In the genomic region with DNA sequence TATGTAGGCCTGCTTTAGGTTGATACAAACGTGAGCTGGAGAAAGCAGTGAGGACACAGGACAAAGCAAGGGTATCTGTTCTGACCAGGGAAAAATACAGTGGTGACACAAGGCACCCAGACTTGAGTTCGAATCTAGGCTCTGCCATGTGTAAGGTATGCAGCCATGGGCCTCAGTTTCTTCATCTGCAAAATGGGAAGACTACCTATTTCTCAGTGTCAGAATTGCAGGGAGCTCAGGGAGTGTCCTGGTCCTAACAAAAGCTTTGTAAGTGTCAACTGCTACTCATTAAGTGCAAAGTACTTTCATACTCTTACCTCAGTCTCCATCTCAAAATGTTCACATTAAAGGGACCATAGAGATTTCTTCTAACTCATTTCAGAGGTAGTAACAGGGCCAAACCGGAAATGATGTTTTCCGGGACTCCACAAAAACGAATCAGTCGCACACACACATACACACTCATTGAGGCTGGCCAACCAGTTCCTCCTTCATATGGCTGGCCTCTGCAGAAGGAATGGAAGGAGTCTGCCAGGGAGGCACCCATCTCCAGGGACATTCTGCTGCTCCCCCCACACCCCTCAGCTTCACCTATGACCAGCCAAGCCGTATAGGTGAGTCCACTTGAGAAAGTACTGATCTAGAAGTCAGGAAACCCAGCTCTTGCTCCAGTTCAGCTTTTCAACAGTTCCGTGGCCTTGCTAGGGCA, we compare ENCODE assay signal across 8 cellular contexts. TPM values are rescaled to one million over a fixed set of nuclear protein-coding genes. Genes with fewer than 3 reads are reported as not detected.
A peak's percentile ranks its signal among the peaks of the same experiment; 100 is the strongest.
DNase-seq lines count a peak whose midpoint lies in the region; ATAC-seq and TF ChIP-seq lines count a peak whose summit lies in the region.

No MANE protein-coding gene starts in this region.

- H3K9ac ChIP-seq in skeletal muscle tissue (ENCODE audit: low read depth in 1 of 3, low read length in 3 of 3), result peak overlapping the region in 1 of 3 donors; percentile 58

- peaks cover 95 to 97% (median 96%) of the 10 kb centered on the region in 3 donors for H3K4me1 ChIP-seq in skeletal muscle tissue (ENCODE audit: control insufficient read depth in 3 of 3, insufficient read depth in 3 of 3, low read length in 3 of 3)

- peak; percentile 30 for ATAC-seq in GM18907 (IDR thresholded peaks at IDR 0.05; ENCODE audit: unreplicated experiment)

- H3K36me3 ChIP-seq in skeletal muscle tissue (ENCODE audit: control insufficient read depth in 3 of 3, insufficient read depth in 3 of 3, low read length in 3 of 3), result peaks cover 0 to 2% (median 0%) of the 10 kb centered on the region in 3 donors

- intact Hi-C loops in dorsolateral prefrontal cortex (cut with DNase I), result no loop called here

- H3K27me3 ChIP-seq in dorsolateral prefrontal cortex, result no peaks in the 10 kb centered on the region
- no peaks in the 10 kb centered on the region for H3K27me3 ChIP-seq in skeletal muscle tissue (ENCODE audit: control insufficient read depth in 3 of 3, insufficient read depth in 3 of 3, low read length in 3 of 3)

- no peaks in the 10 kb centered on the region for H3K9me3 ChIP-seq in skeletal muscle tissue (ENCODE audit: control insufficient read depth in 3 of 3, low read length in 3 of 3)

- peak overlapping the region in 26 of 59 donors; percentile 6 to 99 (median 35) for H3K4me3 ChIP-seq in dorsolateral prefrontal cortex
- H3K4me3 ChIP-seq in skeletal muscle tissue (ENCODE audit: low read length in 3 of 3), result peak overlapping the region; percentile 17 to 63 (median 31)

- TF ChIP-seq CTCF in dorsolateral prefrontal cortex (IDR thresholded peaks at IDR 0.05 in 54 of 56, conservative IDR thresholded peaks at IDR 0.05 in 2 of 56; ENCODE audit: low read depth in 1 of 56, partially characterized antibody in 56 of 56), result no peak

- H3K27ac ChIP-seq in dorsolateral prefrontal cortex (peak overlapping the region in 49 of 59 donors; percentile 0 to 100 (median 54)), skeletal muscle tissue (ENCODE audit: low read depth, low read length) (peak overlapping the region; percentile 72)

- DNase-seq in NOMO-1 (lab: John Stamatoyannopoulos, UW; ENCODE audit: unreplicated experiment in 2 of 2) (peak; percentile 10 to 34), dorsolateral prefrontal cortex (no peak), NCI-H345 (lab: John Stamatoyannopoulos, UW) (no peak), NCI-H2107 treated with DMSO at 0.1 percent for 48 hours (lab: John Stamatoyannopoulos, UW; ENCODE audit: unreplicated experiment) (no peak), putamen (ENCODE audit: low spot score) (no peak), DMS153 (lab: John Stamatoyannopoulos, UW) (no peak)

RNA-seq across cellular contexts. Expression of a gene that starts 7.8 kb away (rescaled TPM):
- 100 to 1,000 TPM in 102 of 120 experiments, 10 to 100 TPM in 18; 77.9 to 209 (median 117) TPM for total RNA-seq in dorsolateral prefrontal cortex
- total RNA-seq in skeletal muscle tissue, result 51.1 TPM

RNA-seq across cellular contexts. Expression of a gene that starts 20.2 kb away (rescaled TPM):
- total RNA-seq in dorsolateral prefrontal cortex, result 10 to 100 TPM in 35 of 120 experiments, 1 to 10 TPM in 85; 2.1 to 25.8 (median 7.4) TPM
- 3.1 TPM for total RNA-seq in skeletal muscle tissue

RNA-seq across cellular contexts. Expression of a gene that starts 56.2 kb away (rescaled TPM):
- 10 to 100 TPM; 21.9 to 57.1 (median 35.3) TPM for total RNA-seq in dorsolateral prefrontal cortex
- total RNA-seq in skeletal muscle tissue, result 17.2 TPM

Comparison
In these comparisons a context has a peak if more than half of its experiments do, and no peak if none do; other contexts are left out.
1. DNase-seq: peak in NOMO-1 (2 of 2); none in dorsolateral prefrontal cortex (0 of 10), NCI-H345 (single experiment), NCI-H2107 treated with DMSO at 0.1 percent for 48 hours (single experiment), putamen (single experiment) and DMS153 (single experiment).